In genomic region chr17:78375401-78376079, GRCh38 we compare ENCODE assay signal across 9 cellular contexts. TPM values are rescaled to one million over a fixed set of nuclear protein-coding genes. Genes with fewer than 3 reads are reported as not detected.
DNase-seq lines count a peak whose midpoint lies in the region; ATAC-seq and FAIRE-seq lines count a peak whose summit lies in the region.
"Had no signal": no experiment of that assay in that cellular context is flagged by ENCODE, and none has a peak within 500 bp of the region (broad histone marks: within the 10 kb centered on the region; RNA-seq: fewer than 3 reads in every experiment).

No MANE protein-coding gene starts in this region.

- H3K9me3 ChIP-seq in small intestine (ENCODE audit: control insufficient read depth, low read depth) (no peaks in the 10 kb centered on the region), HAP-1 (no peaks in the 10 kb centered on the region; the same call in 1 of the 2 replicates)

- no peaks in the 10 kb centered on the region for H3K27me3 Mint-ChIP-seq in dendritic cell treated with granulocyte-macrophage colony-stimulating factor and Interleukin-4, amounts not matched to agents 40 ng/mL and 50 ng/mL, for 4 days

- 58 to 81% (median 70%) methylated on average over 9 of the region's 9 CpGs for WGBS in small intestine, 3 donors

- in situ Hi-C loops in HAP-1 (cut with MboI; ENCODE audit: low sequenced_read_pairs): no loop called here

- intact Hi-C loops in Right ventricle myocardium inferior (cut with DNase I): loop anchor here (2.0 kb wide), 1 partner anchor 15 kb away; the partner anchor contains the start of gene SOCS3
- intact Hi-C loops in cardiac septum (cut with DNase I): no loop called here
- intact Hi-C loops in dendritic cell treated with granulocyte-macrophage colony-stimulating factor and Interleukin-4, amounts not matched to agents 40 ng/mL and 50 ng/mL, for 4 days (cut with micrococcal nuclease): no loop called here

- no peaks in the 10 kb centered on the region for H3K27me3 ChIP-seq in small intestine (ENCODE audit: control insufficient read depth in 2 of 2, insufficient read depth in 2 of 2, low read length in 2 of 2)
- no peaks in the 10 kb centered on the region for H3K27me3 ChIP-seq in HAP-1 (ENCODE audit: low read depth)

- H3K4me3 Mint-ChIP-seq in dendritic cell treated with granulocyte-macrophage colony-stimulating factor and Interleukin-4, amounts not matched to agents 40 ng/mL and 50 ng/mL, for 4 days: no peak overlapping the region

- ATAC-seq in Right ventricle myocardium inferior: no peak
- ATAC-seq in HG03460 (IDR thresholded peaks at IDR 0.05; ENCODE audit: unreplicated experiment): no peak
- ATAC-seq in GM19395 (IDR thresholded peaks at IDR 0.05; ENCODE audit: unreplicated experiment): no peak

- H3K4me1 Mint-ChIP-seq in dendritic cell treated with granulocyte-macrophage colony-stimulating factor and Interleukin-4, amounts not matched to agents 40 ng/mL and 50 ng/mL, for 4 days (ENCODE audit: low read depth): peaks cover 55% of the 10 kb centered on the region

- H3K27ac ChIP-seq in small intestine (ENCODE audit: low read depth in 1 of 2, low read length in 1 of 2): peak overlapping the region in 1 of 2 donors; percentile 77

- H3K4me1 ChIP-seq in small intestine (ENCODE audit: control insufficient read depth in 2 of 2, insufficient read depth in 1 of 2, low read depth in 1 of 2, low read length in 1 of 2) (peaks cover 0 to 4% of the 10 kb centered on the region in 2 donors), HAP-1 (peaks cover 4% of the 10 kb centered on the region; the same call in 1 of the 2 replicates)

- H3K4me3 ChIP-seq in small intestine (ENCODE audit: low read depth in 1 of 2, low read length in 2 of 2): no peak overlapping the region
- H3K4me3 ChIP-seq in HAP-1: no peak overlapping the region

- H3K36me3 ChIP-seq in small intestine (ENCODE audit: control insufficient read depth in 2 of 2, insufficient read depth in 2 of 2, low read length in 2 of 2) (no peaks in the 10 kb centered on the region), HAP-1 (replicated peaks) (0 out of 2 replicates have a peak, but pooled peaks cover 4% of the 10 kb centered on the region)

- H3K27ac Mint-ChIP-seq in dendritic cell treated with granulocyte-macrophage colony-stimulating factor and Interleukin-4, amounts not matched to agents 40 ng/mL and 50 ng/mL, for 4 days: peak overlapping the region; percentile 79

- H3K9me3 Mint-ChIP-seq in dendritic cell treated with granulocyte-macrophage colony-stimulating factor and Interleukin-4, amounts not matched to agents 40 ng/mL and 50 ng/mL, for 4 days: no peaks in the 10 kb centered on the region

- peaks cover 15% of the 10 kb centered on the region for H3K36me3 Mint-ChIP-seq in dendritic cell treated with granulocyte-macrophage colony-stimulating factor and Interleukin-4, amounts not matched to agents 40 ng/mL and 50 ng/mL, for 4 days (ENCODE audit: low read depth)

- DNase-seq in Right ventricle myocardium inferior (ENCODE audit: missing footprints): peak; percentile 83
- DNase-seq in cardiac septum (ENCODE audit: low spot score): no peak
- peak; percentile 75 to 87 for DNase-seq in lung microvascular endothelial cell (ENCODE audit: low read depth in 2 of 2)
- DNase-seq in small intestine: no peak
- no peak for DNase-seq in HAP-1 (ENCODE audit: low spot score in 2 of 2)
- DNase-seq: NCI-H1436 treated with DMSO at 0.1 percent for 48 hours had no signal

- FAIRE-seq in small intestine (lab: Jason Lieb, UNC): no peak

RNA-seq across cellular contexts. Expression of gene PGS1, which starts 2.9 kb away (rescaled TPM):
- total RNA-seq in Right ventricle myocardium inferior: 16.7 TPM
- 22.1 TPM for total RNA-seq in cardiac septum
- total RNA-seq in lung microvascular endothelial cell: 15.7 and 26.4 TPM in 2 replicates
- polyA plus RNA-seq in small intestine: 10 to 100 TPM; 14.9 to 24.9 (median 16.1) TPM

RNA-seq across cellular contexts. Expression of gene SOCS3, which starts 15.7 kb away (rescaled TPM):
- total RNA-seq in Right ventricle myocardium inferior (12.2 TPM), cardiac septum (49.9 TPM), lung microvascular endothelial cell (39.2 and 79.6 TPM in 2 replicates)
- 10 to 100 TPM in 1 of 3 donors, 1 to 10 TPM in 2; 3.4 to 67.3 (median 6.5) TPM for polyA plus RNA-seq in small intestine

Comparison
In these comparisons a context has a peak if more than half of its experiments do, and no peak if none do; other contexts are left out.
1. DNase-seq: peak in Right ventricle myocardium inferior (single experiment) and lung microvascular endothelial cell (2 of 2); none in cardiac septum (single experiment), small intestine (single experiment) and HAP-1 (0 of 2).